ENCODE assay signal across 32 cellular contexts in genomic region chr14:59185676-59186075, GRCh38.
"Had no signal": no experiment of that assay in that cellular context is flagged by ENCODE, and none has a peak within 500 bp of the region (broad histone marks: within the 10 kb centered on the region; RNA-seq: fewer than 3 reads in every experiment).

No MANE protein-coding gene starts in this region.

- FAIRE-seq: frontal cortex, pancreas, small intestine had no signal

- H3K4me1 ChIP-seq: prostate gland had no signal

- ATAC-seq: body of pancreas; left lung; natural killer cell; pancreas; stimulated activated memory B cell treated with anti-CD40 and anti-IgM and Interleukin-4, amounts not matched to agents 10 μg/mL and 1 μg/mL and 100 μg/mL, for 72 hours; stimulated activated naive CD8-positive, alpha-beta T cell treated with anti-CD3 and anti-CD28 coated beads, Interleukin-15, amount 100 ng/mL, for 72 hours had no signal

- H3K27me3 ChIP-seq: adrenal gland, body of pancreas, cardiac muscle cell, colonic mucosa, left lung, pancreas, sigmoid colon, thyroid gland, upper lobe of left lung had no signal

- H3K27ac ChIP-seq: adrenal gland, body of pancreas, cardiac muscle cell, colonic mucosa, left lung, pancreas, prostate gland, sigmoid colon, thyroid gland, upper lobe of left lung had no signal

- H3K36me3 ChIP-seq: adrenal gland, cardiac muscle cell, colonic mucosa, left lung, pancreas, prostate gland, sigmoid colon, thyroid gland, upper lobe of left lung had no signal

- DNase-seq: activated CD4-positive, alpha-beta memory T cell treated with anti-CD3 and anti-CD28 coated beads for 36 hours; activated CD4-positive, alpha-beta T cell treated with anti-CD3 and anti-CD28 coated beads, Interleukin-2, amount 10 ng/mL, durations not matched to agents 24 days and 14 days; activated CD4-positive, CD25-positive, alpha-beta regulatory T cell treated with anti-CD3 and anti-CD28 coated beads, Interleukin-2, amount 50 U/mL, for 72 hours; activated CD8-positive, alpha-beta memory T cell treated with anti-CD3 and anti-CD28 coated beads, Interleukin-2, amount 50 U/mL, for 4 hours; activated effector memory CD4-positive, alpha-beta T cell treated with anti-CD3 and anti-CD28 coated beads, Interleukin-2, amount 50 U/mL, for 16 hours; activated naive CD4-positive, alpha-beta T cell treated with anti-CD3 and anti-CD28 coated beads for 36 hours; activated naive CD8-positive, alpha-beta T cell treated with anti-CD3 and anti-CD28 coated beads for 36 hours; activated T-cell treated with anti-CD3 and anti-CD28 coated beads, Interleukin-2, amount 50 U/mL, for 1 hour; adrenal gland; aorta; body of pancreas; cerebellar nuclear complex; colonic mucosa; effector memory CD4-positive, alpha-beta T cell; left lung; natural killer cell; nucleus accumbens; pancreas; retina; sigmoid colon; small intestine; stimulated activated CD4-positive, alpha-beta T cell treated with anti-CD3 and anti-CD28 coated beads, Interleukin-1b, Interleukin-23, amount 100 ng/mL, for 48 hours; stimulated activated CD4-positive, alpha-beta T cell treated with anti-CD3 and anti-CD28 coated beads, Interleukin-4, amount 100 ng/mL, for 4 hours; stimulated activated CD8-positive, alpha-beta memory T cell treated with anti-CD3 and anti-CD28 coated beads, Interleukin-4, amount 100 ng/mL, for 48 hours; stimulated activated naive CD8-positive, alpha-beta T cell treated with anti-CD3 and anti-CD28 coated beads, Interleukin-15, amount 100 ng/mL, for 72 hours; thyroid gland; upper lobe of left lung had no signal

- H3K4me3 ChIP-seq: adrenal gland, body of pancreas, cardiac muscle cell, colonic mucosa, left lung, lung, pancreas, prostate gland, sigmoid colon, thyroid gland, upper lobe of left lung had no signal

- H3K9me3 ChIP-seq: adrenal gland, body of pancreas, colonic mucosa, left lung, pancreas, prostate gland, sigmoid colon, thyroid gland, upper lobe of left lung had no signal
